ENCODE assay signal across 22 cellular contexts in the genomic region with DNA sequence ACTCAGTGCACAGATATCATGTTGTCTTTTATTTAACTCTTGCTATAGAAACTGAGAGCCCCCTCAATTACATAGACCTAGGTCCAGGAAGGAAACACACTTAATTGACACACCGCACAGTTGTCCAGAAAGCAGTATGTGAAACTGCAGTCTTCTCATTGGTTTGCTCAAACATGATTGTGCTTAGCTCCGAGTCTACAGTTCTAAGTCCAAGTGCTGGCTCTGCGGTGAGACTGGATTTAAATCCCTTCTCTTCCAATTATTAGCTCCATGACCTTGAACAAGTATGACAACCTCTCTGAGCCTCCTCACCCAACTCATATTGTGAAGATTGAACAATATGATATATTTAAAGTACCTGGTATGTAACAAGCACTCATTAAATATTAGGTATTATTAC. TPM values are rescaled to one million over a fixed set of nuclear protein-coding genes. Genes with fewer than 3 reads are reported as not detected.
"Had no signal": no experiment of that assay in that cellular context is flagged by ENCODE, and none has a peak within 500 bp of the region (broad histone marks: within the 10 kb centered on the region; RNA-seq: fewer than 3 reads in every experiment).

No MANE protein-coding gene starts in this region.

- DNase-seq: Kasumi-1, MM.1S, NCI-H1092 treated with DMSO at 0.1 percent for 48 hours, NCI-H1436, NCI-H187, NCI-H2029, NCI-H2081 treated with DMSO at 0.1 percent for 48 hours, NCI-H2171, NCI-H446, NCI-H510A, NCI-H524 treated with DMSO at 0.1 percent for 48 hours, NCI-H69, NCI-H774, SHP77 had no signal

- H3K27me3 Mint-ChIP-seq: IgD-negative memory B cell had no signal

- H3K27ac ChIP-seq: KMS-11, RWPE1 had no signal

- H3K4me3 ChIP-seq: K562 had no signal

- H3K9me3 Mint-ChIP-seq: IgD-negative memory B cell had no signal

- H3K9ac ChIP-seq: KMS-11 had no signal

- H3K27ac Mint-ChIP-seq: IgD-negative memory B cell had no signal

- H3K4me1 Mint-ChIP-seq: IgD-negative memory B cell had no signal

- ATAC-seq: SK-N-SH treated with all-trans-retinoic acid at 6 μM for 48 hours had no signal

- FAIRE-seq: K562, RCC 7860 had no signal

- H3K4me3 Mint-ChIP-seq: IgD-negative memory B cell had no signal

RNA-seq across cellular contexts. Expression of gene AHSG, which starts 19.0 kb away (rescaled TPM):
- total RNA-seq: M059J, SK-MEL-5 had no signal
- polyA plus RNA-seq: IgD-negative memory B cell, K562 had no signal

RNA-seq across cellular contexts. Expression of gene FETUB, which starts 46.3 kb away (rescaled TPM):
- total RNA-seq: K562, M059J, SK-MEL-5 had no signal
- polyA plus RNA-seq: IgD-negative memory B cell, K562 had no signal

RNA-seq across cellular contexts. Expression of gene CRYGS, which starts 49.7 kb away (rescaled TPM):
- polyA plus RNA-seq: IgD-negative memory B cell had no signal
